ENCODE assay signal across 8 cellular contexts in the genomic region with DNA sequence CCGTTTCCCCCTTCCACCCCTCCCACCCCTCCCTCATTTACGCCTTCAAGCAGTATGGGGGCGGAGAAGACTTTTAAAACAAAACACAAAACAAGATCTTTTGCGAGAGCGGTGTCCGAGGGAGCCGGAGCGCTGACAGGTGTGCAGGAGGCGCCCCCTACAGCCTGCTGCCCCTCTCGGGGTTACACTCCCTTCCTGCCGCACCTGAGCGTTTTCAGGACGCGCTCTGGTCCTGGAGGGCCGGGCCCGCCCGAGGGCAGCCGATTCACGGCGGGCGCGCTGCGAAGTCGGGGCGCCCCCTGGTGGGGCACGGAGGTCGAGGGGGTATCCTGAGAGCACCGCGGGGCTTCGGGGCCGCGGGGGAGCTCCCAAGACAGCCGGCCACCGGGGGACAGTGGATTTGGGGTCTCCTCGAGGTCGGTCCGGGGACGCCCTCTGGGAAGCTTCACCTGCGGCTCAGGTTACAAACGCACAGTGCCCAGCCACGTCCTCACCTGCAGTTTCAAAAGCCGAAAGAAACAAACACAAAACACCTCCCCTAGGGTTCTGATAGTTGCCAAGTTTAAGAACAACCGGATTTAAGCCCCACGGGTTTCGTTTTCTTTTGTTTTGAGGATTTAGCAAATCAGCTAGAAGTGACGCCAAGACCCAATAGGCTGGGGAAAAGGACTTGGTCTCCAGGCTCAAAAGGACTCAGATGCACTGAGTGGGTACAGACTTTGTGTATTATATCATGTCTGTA. TPM values are rescaled to one million over a fixed set of nuclear protein-coding genes. Genes with fewer than 3 reads are reported as not detected.
A peak's percentile ranks its signal among the peaks of the same experiment; 100 is the strongest.
DNase-seq lines count a peak whose midpoint lies in the region; ATAC-seq, FAIRE-seq and TF ChIP-seq lines count a peak whose summit lies in the region.

No MANE protein-coding gene starts in this region.

- H3K14ac ChIP-seq in H1 (ENCODE audit: insufficient read length), result no peak overlapping the region

- no peak overlapping the region for H2BK5ac ChIP-seq in H1 (ENCODE audit: low read depth, low read length)

- H3K4ac ChIP-seq in H1 (replicated peaks; ENCODE audit: insufficient read length, low read depth, low read length), result no peak overlapping the region

- no peak overlapping the region for H3K27ac Mint-ChIP-seq in activated CD4-positive, alpha-beta memory T cell treated with anti-CD3 and anti-CD28 coated beads, Interleukin-2, amount 10 ng/mL, durations not matched to agents 7 days and 5 days
- no peak overlapping the region for H3K27ac Mint-ChIP-seq in natural killer cell treated with Interleukin-12 subunit alpha and Interleukin-12 subunit beta and Interleukin-15 and Interleukin-18, amount 100 ng/mL, for 72 hours
- H3K27ac Mint-ChIP-seq in stimulated activated naive CD8-positive, alpha-beta T cell treated with anti-CD3 and anti-CD28 coated beads, Interleukin-15, Interleukin-2, amounts not matched to agents 100 ng/mL and 50 ng/mL, for 24 hours, result no peak overlapping the region

- H4K5ac ChIP-seq in H1 (ENCODE audit: insufficient read length, low read depth, low read length), result no peak overlapping the region

- peak overlapping the region; percentile 63 for H3K4me3 Mint-ChIP-seq in activated CD4-positive, alpha-beta memory T cell treated with anti-CD3 and anti-CD28 coated beads, Interleukin-2, amount 10 ng/mL, durations not matched to agents 7 days and 5 days
- peak overlapping the region; percentile 97 for H3K4me3 Mint-ChIP-seq in natural killer cell treated with Interleukin-12 subunit alpha and Interleukin-12 subunit beta and Interleukin-15 and Interleukin-18, amount 100 ng/mL, for 72 hours
- H3K4me3 Mint-ChIP-seq in stimulated activated naive CD8-positive, alpha-beta T cell treated with anti-CD3 and anti-CD28 coated beads, Interleukin-15, Interleukin-2, amounts not matched to agents 100 ng/mL and 50 ng/mL, for 24 hours, result peak overlapping the region; percentile 80

- POLR2A ChIA-PET in activated CD4-positive, alpha-beta memory T cell treated with anti-CD3 and anti-CD28 coated beads, Interleukin-2, amount 10 ng/mL, durations not matched to agents 7 days and 5 days (lab: Charles Lee), result interaction anchor here (1.0 to 1.9 kb wide), 3 partner anchors 8 to 238 kb away, joined by 3 to 4 read pairs (median 4); partner anchors contain the start of genes NEUROG2 and TIFA
- POLR2A ChIA-PET in H1 (lab: Charles Lee; ENCODE audit: partially characterized antibody), result interaction anchor here (0.9 to 1.2 kb wide), 3 partner anchors 147 to 197 kb away, joined by 3 to 4 read pairs (median 3); no protein-coding TSS in a partner anchor

- no peak overlapping the region for H2BK20ac ChIP-seq in H1 (ENCODE audit: low read length)

- H2AFZ ChIP-seq in H1 (ENCODE audit: low read length), result peak overlapping the region; percentile 30; the same call in 1 of the 2 replicates

- no peaks in the 10 kb centered on the region for H3K79me2 ChIP-seq in H1 (ENCODE audit: control insufficient read depth in 1 of 2, insufficient read depth in 2 of 2, low read length in 2 of 2)

- H3K9ac ChIP-seq in H1 (replicated peaks in 1 of 4; ENCODE audit: extremely low read depth in 1 of 4, low read depth in 3 of 4, low read length in 3 of 4), result no peak overlapping the region

- peak overlapping the region; percentile 27 to 58 (median 32); a peak in 5 of 8 replicates for H3K4me3 ChIP-seq in H1 (ENCODE audit: extremely low read depth in 1 of 4, insufficient read depth in 2 of 4, low read depth in 3 of 4, low read length in 4 of 4)

- H3K36me3 ChIP-seq in H1 (ENCODE audit: control insufficient read depth in 2 of 4, insufficient read depth in 4 of 4, low read length in 3 of 4), result no peaks in the 10 kb centered on the region

- peaks cover 33% of the 10 kb centered on the region for H3K4me1 Mint-ChIP-seq in activated CD4-positive, alpha-beta memory T cell treated with anti-CD3 and anti-CD28 coated beads, Interleukin-2, amount 10 ng/mL, durations not matched to agents 7 days and 5 days
- H3K4me1 Mint-ChIP-seq in natural killer cell treated with Interleukin-12 subunit alpha and Interleukin-12 subunit beta and Interleukin-15 and Interleukin-18, amount 100 ng/mL, for 72 hours (ENCODE audit: low read depth in 2 of 2), result peaks cover 15 to 30% of the 10 kb centered on the region in 2 donors
- H3K4me1 Mint-ChIP-seq in stimulated activated naive CD8-positive, alpha-beta T cell treated with anti-CD3 and anti-CD28 coated beads, Interleukin-15, Interleukin-2, amounts not matched to agents 100 ng/mL and 50 ng/mL, for 24 hours (ENCODE audit: low read depth), result peaks cover 30% of the 10 kb centered on the region

- no peaks in the 10 kb centered on the region for H3K79me1 ChIP-seq in H1 (ENCODE audit: low read depth, low read length)

- peaks cover 63% of the 10 kb centered on the region for H3K27me3 Mint-ChIP-seq in activated CD4-positive, alpha-beta memory T cell treated with anti-CD3 and anti-CD28 coated beads, Interleukin-2, amount 10 ng/mL, durations not matched to agents 7 days and 5 days
- H3K27me3 Mint-ChIP-seq in natural killer cell treated with Interleukin-12 subunit alpha and Interleukin-12 subunit beta and Interleukin-15 and Interleukin-18, amount 100 ng/mL, for 72 hours, result peaks cover 54 to 74% of the 10 kb centered on the region in 2 donors
- H3K27me3 Mint-ChIP-seq in stimulated activated naive CD8-positive, alpha-beta T cell treated with anti-CD3 and anti-CD28 coated beads, Interleukin-15, Interleukin-2, amounts not matched to agents 100 ng/mL and 50 ng/mL, for 24 hours, result peaks cover 76% of the 10 kb centered on the region

- peak in 2 of 3 experiments; percentile 96 to 98; a peak in 3 of 4 replicates for TF ChIP-seq CTCF in H1 (IDR thresholded peaks at IDR 0.05; ENCODE audit: control extremely low read depth in 1 of 3, insufficient read depth in 1 of 3, low read depth in 1 of 3, low read length in 3 of 3)

- no peak overlapping the region for H4K8ac ChIP-seq in H1 (ENCODE audit: extremely low read depth, insufficient read depth, low read length)

- no peak overlapping the region for H2BK120ac ChIP-seq in H1 (replicated peaks; ENCODE audit: low read depth, low read length)

- H3K56ac ChIP-seq in H1 (replicated peaks; ENCODE audit: insufficient read length, low read depth, low read length), result no peak overlapping the region

- H2AK5ac ChIP-seq in H1 (ENCODE audit: low read depth, low read length), result no peak overlapping the region

- peak; percentile 91 to 98 for TF ChIP-seq RAD21 in H1 (IDR thresholded peaks at IDR 0.05 in 1 of 2, conservative IDR thresholded peaks at IDR 0.05 in 1 of 2; ENCODE audit: low read depth in 2 of 2, low read length in 2 of 2)

- H3K18ac ChIP-seq in H1 (ENCODE audit: extremely low read depth, low read length), result no peak overlapping the region

- H3K23me2 ChIP-seq in H1 (ENCODE audit: low read depth, low read length), result peaks cover 9% of the 10 kb centered on the region

- H2BK15ac ChIP-seq in H1 (ENCODE audit: low read length), result no peak overlapping the region

- H4K20me1 ChIP-seq in H1 (replicated peaks in 1 of 2; ENCODE audit: control insufficient read depth in 1 of 2, insufficient read depth in 2 of 2, low read length in 2 of 2), result peaks cover 0 to 6% of the 10 kb centered on the region in 2 experiments

- peak; percentile 72 for FAIRE-seq in H1 (lab: Jason Lieb, UNC)

- no peak overlapping the region for H3K23ac ChIP-seq in H1 (ENCODE audit: insufficient read length)

- TF ChIP-seq POLR2A in H1 (IDR thresholded peaks at IDR 0.05; ENCODE audit: control extremely low read depth in 1 of 2, low read depth in 2 of 2, low read length in 2 of 2), result no peak

- peak; percentile 83 for ATAC-seq in HG03039 (IDR thresholded peaks at IDR 0.05; ENCODE audit: unreplicated experiment)
- ATAC-seq in natural killer cell treated with Interleukin-12 subunit alpha and Interleukin-12 subunit beta and Interleukin-15 and Interleukin-18, amount 100 ng/mL, for 72 hours, result peak; percentile 88 to 93

- H2BK12ac ChIP-seq in H1 (ENCODE audit: low read depth, low read length), result no peak overlapping the region

- H3K4me2 ChIP-seq in H1 (ENCODE audit: insufficient read depth in 1 of 2, low read depth in 2 of 2, low read length in 2 of 2), result peak overlapping the region; percentile 74 to 77

- WGBS in H1 (ENCODE audit: extremely low coverage in 1 of 2, insufficient coverage in 1 of 2, insufficient read length in 1 of 2, insufficient replicate concordance in 2 of 2, low coverage in 1 of 2, low lambda C conversion rate in 2 of 2, missing lambda C conversion rate in 1 of 2), 2 experiments, result 2% methylated on average over 31 of the region's 46 CpGs; no CpG with 5 or more reads in 1 of the 2 experiments

- H3K4me1 ChIP-seq in H1 (replicated peaks in 1 of 4; ENCODE audit: control insufficient read depth in 3 of 4, insufficient read depth in 4 of 4, low read length in 3 of 4), result peaks cover 9 to 18% (median 14%) of the 10 kb centered on the region in 4 experiments; a peak in 6 of 7 replicates

- peaks cover 40 to 60% (median 47%) of the 10 kb centered on the region in 4 experiments for H3K27me3 ChIP-seq in H1 (replicated peaks in 1 of 4; ENCODE audit: control insufficient read depth in 3 of 4, extremely low read depth in 1 of 4, insufficient read depth in 3 of 4, low read length in 3 of 4)

- DNase-seq in SHP77 (lab: John Stamatoyannopoulos, UW) (peak; percentile 22 to 38), SHP77 treated with DMSO at 0.1 percent for 48 hours (lab: John Stamatoyannopoulos, UW) (no peak), NCI-H2171 treated with DMSO at 0.1 percent for 48 hours (lab: John Stamatoyannopoulos, UW) (peak; percentile 76), H1 (ENCODE audit: low read depth in 1 of 2, low spot score in 2 of 2) (peak; percentile 84 to 98)
- DNase-seq in activated CD4-positive, alpha-beta memory T cell treated with anti-CD3 and anti-CD28 coated beads, Interleukin-2, amount 10 ng/mL, durations not matched to agents 7 days and 5 days, result peak; percentile 77
- peak; percentile 77 for DNase-seq in natural killer cell treated with Interleukin-12 subunit alpha and Interleukin-12 subunit beta and Interleukin-15 and Interleukin-18, amount 100 ng/mL, for 72 hours (ENCODE audit: low spot score)

- CTCF ChIA-PET in activated CD4-positive, alpha-beta memory T cell treated with anti-CD3 and anti-CD28 coated beads, Interleukin-2, amount 10 ng/mL, durations not matched to agents 7 days and 5 days (lab: Charles Lee), result interaction anchor here (0.6 to 5.3 kb wide), 20 partner anchors 8 to 429 kb away, joined by 3 to 41 read pairs (median 4); partner anchors contain the start of genes NEUROG2 and TIFA
- CTCF ChIA-PET in H1 (lab: Charles Lee; ENCODE audit: partially characterized antibody), result interaction anchor here (0.6 to 7.8 kb wide), 57 partner anchors 11 to 1809 kb away, joined by 3 to 133 read pairs (median 4); partner anchors contain the start of gene TIFA

- TF ChIP-seq EP300 in H1 (IDR thresholded peaks at IDR 0.05; ENCODE audit: borderline replicate concordance in 1 of 2, low read depth in 2 of 2, low read length in 2 of 2), result no peak

- H4K91ac ChIP-seq in H1 (replicated peaks; ENCODE audit: insufficient read length, low read length), result no peak overlapping the region

- H3K36me3 Mint-ChIP-seq in activated CD4-positive, alpha-beta memory T cell treated with anti-CD3 and anti-CD28 coated beads, Interleukin-2, amount 10 ng/mL, durations not matched to agents 7 days and 5 days (ENCODE audit: low read depth), result no peaks in the 10 kb centered on the region
- peaks cover 9% of the 10 kb centered on the region for H3K36me3 Mint-ChIP-seq in natural killer cell treated with Interleukin-12 subunit alpha and Interleukin-12 subunit beta and Interleukin-15 and Interleukin-18, amount 100 ng/mL, for 72 hours
- no peaks in the 10 kb centered on the region for H3K36me3 Mint-ChIP-seq in stimulated activated naive CD8-positive, alpha-beta T cell treated with anti-CD3 and anti-CD28 coated beads, Interleukin-15, Interleukin-2, amounts not matched to agents 100 ng/mL and 50 ng/mL, for 24 hours (ENCODE audit: low read depth)

- H3K9me3 Mint-ChIP-seq in activated CD4-positive, alpha-beta memory T cell treated with anti-CD3 and anti-CD28 coated beads, Interleukin-2, amount 10 ng/mL, durations not matched to agents 7 days and 5 days, result no peaks in the 10 kb centered on the region
- H3K9me3 Mint-ChIP-seq in natural killer cell treated with Interleukin-12 subunit alpha and Interleukin-12 subunit beta and Interleukin-15 and Interleukin-18, amount 100 ng/mL, for 72 hours, result no peaks in the 10 kb centered on the region
- no peaks in the 10 kb centered on the region for H3K9me3 Mint-ChIP-seq in stimulated activated naive CD8-positive, alpha-beta T cell treated with anti-CD3 and anti-CD28 coated beads, Interleukin-15, Interleukin-2, amounts not matched to agents 100 ng/mL and 50 ng/mL, for 24 hours

- H3K27ac ChIP-seq in H1 (ENCODE audit: low read depth, low read length), result no peak overlapping the region

- H3K9me3 ChIP-seq in H1 (ENCODE audit: insufficient read depth in 2 of 2, low read depth in 1 of 2, low read length in 1 of 2), result no peaks in the 10 kb centered on the region

RNA-seq across cellular contexts. Expression of gene NEUROG2, which starts 8.0 kb away (rescaled TPM):
- not detected for total RNA-seq in activated CD4-positive, alpha-beta memory T cell treated with anti-CD3 and anti-CD28 coated beads, Interleukin-2, amount 10 ng/mL, durations not matched to agents 7 days and 5 days
- not detected in 2 replicates for total RNA-seq in H1 (2021; fragmentation: NEBNext Ultra II Directional; extraction: Animal tissue kit (Norgen Biotek cat#: 25700))
- 0.03 TPM in 1 of 2 replicates, not detected in the other for polyA plus RNA-seq in H1 (2011; rRNA removed)
- 0.05 TPM for polyA plus RNA-seq in H1 (2011; cell fraction: cytosol; rRNA removed)
- not detected for polyA plus RNA-seq in H1 (2011; cell fraction: nucleus; rRNA removed)
- polyA plus RNA-seq in H1 (2012, experiment 1 of 2), result 0.09 TPM in 1 of 4 replicates, not detected in the others
- not detected for polyA plus RNA-seq in H1 (2012, experiment 2 of 2)
- polyA plus RNA-seq in H1 (2013, experiment 1 of 2), result 0.02 TPM
- polyA plus RNA-seq in H1 (2013, experiment 2 of 2), result 0.07 TPM
- not detected in 2 replicates for polyA minus RNA-seq in H1 (2011; rRNA and poly(A)+ RNA removed)
- not detected for polyA minus RNA-seq in H1 (2011; cell fraction: cytosol; rRNA and poly(A)+ RNA removed)
- polyA minus RNA-seq in H1 (2011; cell fraction: nucleus; rRNA and poly(A)+ RNA removed), result not detected
- not detected for total RNA-seq in natural killer cell treated with Interleukin-12 subunit alpha and Interleukin-12 subunit beta and Interleukin-15 and Interleukin-18, amount 100 ng/mL, for 72 hours
